In genomic region chr14:36294543-36294942, GRCh38 we compare ENCODE assay signal across 18 cellular contexts. TPM values are rescaled to one million over a fixed set of nuclear protein-coding genes. Genes with fewer than 3 reads are reported as not detected.
DNase-seq lines count a peak whose midpoint lies in the region; ATAC-seq, FAIRE-seq and TF ChIP-seq lines count a peak whose summit lies in the region.
"Had no signal": no experiment of that assay in that cellular context is flagged by ENCODE, and none has a peak within 500 bp of the region (broad histone marks: within the 10 kb centered on the region; RNA-seq: fewer than 3 reads in every experiment).

No MANE protein-coding gene starts in this region.

- H4K20me1 ChIP-seq in BLaER1 treated with 17β-estradiol and CSF1 and Interleukin-3, amounts not matched to agents 10 nM and 100 nM: no peaks in the 10 kb centered on the region
- no peaks in the 10 kb centered on the region for H4K20me1 ChIP-seq in GM12878 (ENCODE audit: control insufficient read depth, insufficient read depth)
- H4K20me1 ChIP-seq: BLaER1 had no signal

- DNase-seq in A549 (ENCODE audit: low read depth in 1 of 2, low spot score in 1 of 2) (no peak), GM12878 (ENCODE audit: low read depth, low spot score) (no peak), RWPE1 (ENCODE audit: low spot score) (no peak), HFFc6 (no peak)
- no peak for DNase-seq in activated CD4-positive, alpha-beta T cell treated with anti-CD3 and anti-CD28 coated beads, Interleukin-2, amount 50 U/mL, for 48 hours
- DNase-seq: 8988T; Caco-2; Calu3; CD4-positive, alpha-beta T cell; CD8-positive, alpha-beta T cell; DMS79 treated with DMSO at 0.1 percent for 48 hours had no signal

- in situ Hi-C loops in GM12878 (cut with MboI): no loop called here

- H3K27me3 Mint-ChIP-seq in HFFc6 (ENCODE audit: insufficient read depth): no peaks in the 10 kb centered on the region; the same call in none of the 2 replicates
- H3K27me3 Mint-ChIP-seq: B cell; CD4-positive, alpha-beta T cell had no signal

- H3K4me3 Mint-ChIP-seq in HFFc6: no peak overlapping the region
- H3K4me3 Mint-ChIP-seq: B cell; CD4-positive, alpha-beta T cell; CD8-positive, alpha-beta T cell had no signal

- POLR2A ChIA-PET in A549 (lab: Yijun Ruan, JAX): no interaction called here
- POLR2A ChIA-PET in GM12878 (lab: Charles Lee): no interaction called here
- POLR2A ChIA-PET in RWPE1 (lab: Yijun Ruan, JAX; ENCODE audit: low non-redundant PET): interaction anchor here (0.6 kb wide), 1 partner anchor 74 kb away, joined by 4 read pairs; no protein-coding TSS in a partner anchor

- BruUV-seq in GM12878 (replicated peaks; lab: Mats Ljungman, UMichigan): no TSS peak

- FAIRE-seq in A549 (lab: Jason Lieb, UNC): peak; percentile 32
- FAIRE-seq in GM12878 (lab: Jason Lieb, UNC): no peak
- FAIRE-seq: D721Med, GM12892, GM18507 had no signal

- no peak for TF ChIP-seq POLR2A in A549 (IDR thresholded peaks at IDR 0.05; ENCODE audit: low read length)
- TF ChIP-seq POLR2A in GM12878 (IDR thresholded peaks at IDR 0.05; ENCODE audit: low read depth, low read length): no peak

- H3K27ac ChIP-seq in A549 (no peak overlapping the region), GM12878 (ENCODE audit: control insufficient read depth, insufficient read depth) (no peak overlapping the region), RWPE1 (no peak overlapping the region)
- H3K27ac ChIP-seq in BLaER1 treated with 17β-estradiol and CSF1 and Interleukin-3, amounts not matched to agents 10 nM and 100 nM: peak overlapping the region in 9 of 11 experiments; percentile 68 to 96 (median 89); a peak in 19 of 22 replicates
- H3K27ac ChIP-seq: BLaER1, C4-2B had no signal

- SMC1A ChIA-PET in GM12878 (lab: Charles Lee; ENCODE audit: uncharacterized antibody, unreplicated experiment): interaction anchor here (0.6 to 1.9 kb wide), 3 partner anchors 20 to 434 kb away, joined by 3 to 6 read pairs (median 3); no protein-coding TSS in a partner anchor

- H3K9ac ChIP-seq in BLaER1 treated with 17β-estradiol and CSF1 and Interleukin-3, amounts not matched to agents 10 nM and 100 nM: peak overlapping the region in 7 of 11 experiments; percentile 60 to 78 (median 71); a peak in 8 of 22 replicates
- H3K9ac ChIP-seq in GM12878 (ENCODE audit: control insufficient read depth, insufficient read depth, low read length): no peak overlapping the region
- H3K9ac ChIP-seq: BLaER1 had no signal

- peaks cover 39% of the 10 kb centered on the region for H3K36me3 Mint-ChIP-seq in HFFc6 (ENCODE audit: low read depth)

- peaks cover 8% of the 10 kb centered on the region; the same call in 1 of the 2 replicates for H3K4me1 Mint-ChIP-seq in HFFc6 (ENCODE audit: low read depth)
- H3K4me1 Mint-ChIP-seq: B cell had no signal

- intact Hi-C loops in GM12878 (cut with micrococcal nuclease; ENCODE audit: unreplicated experiment): no loop called here

- no peaks in the 10 kb centered on the region for H3K9me3 Mint-ChIP-seq in HFFc6
- H3K9me3 Mint-ChIP-seq: CD4-positive, alpha-beta T cell; CD8-positive, alpha-beta T cell had no signal

- RAD21 ChIA-PET in GM12878 (lab: Charles Lee; ENCODE audit: unreplicated experiment): no interaction called here

- TF ChIP-seq CTCF in A549 (IDR thresholded peaks at IDR 0.05) (no peak), GM12878 (IDR thresholded peaks at IDR 0.05 in 2 of 3, conservative IDR thresholded peaks at IDR 0.05 in 1 of 3; ENCODE audit: control insufficient read depth in 2 of 3, extremely low read depth in 1 of 3, insufficient read depth in 1 of 3, low read depth in 3 of 3, low read length in 3 of 3) (no peak), RWPE1 (conservative IDR thresholded peaks at IDR 0.05; ENCODE audit: low read depth) (no peak), HFFc6 (IDR thresholded peaks at IDR 0.05) (no peak)

- CTCF ChIA-PET in A549 (lab: Yijun Ruan, JAX): interaction anchor here (0.7 to 1.5 kb wide), 4 partner anchors 10 to 411 kb away, joined by 3 to 4 read pairs (median 3); no protein-coding TSS in a partner anchor
- CTCF ChIA-PET in GM12878 (lab: Yijun Ruan, JAX): interaction anchor here (0.9 kb wide), 1 partner anchor 26 kb away, joined by 3 read pairs; the partner anchor contains the start of gene MBIP
- CTCF ChIA-PET in RWPE1 (lab: Yijun Ruan, JAX): no interaction called here

- H3K4me1 ChIP-seq in A549 (no peaks in the 10 kb centered on the region), GM12878 (ENCODE audit: control insufficient read depth, insufficient read depth, low read length) (no peaks in the 10 kb centered on the region)
- peaks cover 4 to 75% (median 56%) of the 10 kb centered on the region in 10 experiments; a peak in 18 of 20 replicates for H3K4me1 ChIP-seq in BLaER1 treated with 17β-estradiol and CSF1 and Interleukin-3, amounts not matched to agents 10 nM and 100 nM
- H3K4me1 ChIP-seq: BLaER1 had no signal

- H3K36me3 ChIP-seq in BLaER1 treated with 17β-estradiol and CSF1 and Interleukin-3, amounts not matched to agents 10 nM and 100 nM: peaks cover 33 to 43% (median 40%) of the 10 kb centered on the region in 11 experiments
- H3K36me3 ChIP-seq in GM12878 (ENCODE audit: control insufficient read depth in 2 of 2, insufficient read depth in 2 of 2, low read length in 1 of 2): peaks cover 0 to 5% of the 10 kb centered on the region in 2 experiments; a peak in 1 of 4 replicates

- H3K27me3 ChIP-seq in BLaER1 treated with 17β-estradiol and CSF1 and Interleukin-3, amounts not matched to agents 10 nM and 100 nM: no peaks in the 10 kb centered on the region
- no peaks in the 10 kb centered on the region for H3K27me3 ChIP-seq in GM12878 (replicated peaks in 1 of 2; ENCODE audit: control insufficient read depth in 2 of 2, insufficient read depth in 2 of 2, low read length in 1 of 2)
- H3K27me3 ChIP-seq: BLaER1 had no signal

- H3K4me2 ChIP-seq in A549 (no peak overlapping the region), GM12878 (ENCODE audit: control insufficient read depth, insufficient read depth) (no peak overlapping the region)
- H3K4me2 ChIP-seq in BLaER1 treated with 17β-estradiol and CSF1 and Interleukin-3, amounts not matched to agents 10 nM and 100 nM: peak overlapping the region in 7 of 11 experiments; percentile 55 to 79 (median 67); a peak in 12 of 22 replicates
- H3K4me2 ChIP-seq: BLaER1 had no signal

- no peak overlapping the region for H3K27ac Mint-ChIP-seq in HFFc6
- H3K27ac Mint-ChIP-seq: B cell; CD4-positive, alpha-beta T cell; CD8-positive, alpha-beta T cell had no signal

- H3K79me2 ChIP-seq in GM12878 (ENCODE audit: control insufficient read depth, insufficient read depth, low read length): no peaks in the 10 kb centered on the region

- H2AFZ ChIP-seq in GM12878 (ENCODE audit: control insufficient read depth, low read depth, low read length): no peak overlapping the region

- WGBS in A549 (ENCODE audit: missing lambda C conversion rate): 96% methylated on average over 4 of the region's 4 CpGs
- 98% methylated on average over 4 of the region's 4 CpGs for WGBS in GM12878 (ENCODE audit: insufficient coverage, insufficient replicate concordance, low lambda C conversion rate, missing lambda C conversion rate)

- ATAC-seq in A549: no peak
- ATAC-seq in GM12878: no peak
- ATAC-seq: CD8-positive, alpha-beta T cell had no signal

- TF ChIP-seq RAD21 in A549 (conservative IDR thresholded peaks at IDR 0.05 in 1 of 2, IDR thresholded peaks at IDR 0.05 in 1 of 2) (no peak), GM12878 (IDR thresholded peaks at IDR 0.05; ENCODE audit: insufficient read depth, low read depth, low read length) (no peak)

- TF ChIP-seq EP300 in A549 (IDR thresholded peaks at IDR 0.05) (no peak), GM12878 (IDR thresholded peaks at IDR 0.05; ENCODE audit: borderline replicate concordance in 1 of 2, control insufficient read depth in 1 of 2, low read depth in 2 of 2, low read length in 2 of 2) (no peak)

- H3K9me3 ChIP-seq in A549: no peaks in the 10 kb centered on the region
- peaks cover 0 to 16% (median 0%) of the 10 kb centered on the region in 11 experiments; a peak in 6 of 22 replicates for H3K9me3 ChIP-seq in BLaER1 treated with 17β-estradiol and CSF1 and Interleukin-3, amounts not matched to agents 10 nM and 100 nM (replicated peaks in 1 of 11)
- H3K9me3 ChIP-seq in GM12878 (replicated peaks; ENCODE audit: control insufficient read depth, insufficient read depth, low read length): no peaks in the 10 kb centered on the region
- H3K9me3 ChIP-seq: BLaER1, Caco-2 had no signal

- H3K4me3 ChIP-seq in A549: no peak overlapping the region
- H3K4me3 ChIP-seq in BLaER1 treated with 17β-estradiol and CSF1 and Interleukin-3, amounts not matched to agents 10 nM and 100 nM: no peak overlapping the region
- H3K4me3 ChIP-seq in GM12878: no peak overlapping the region
- H3K4me3 ChIP-seq: BLaER1 had no signal

TF ChIP-seq in A549, 52 proteins besides CTCF, POLR2A, EP300 and RAD21 (continues in another document):
- peak; percentile 1 for TF ChIP-seq MAFK (IDR thresholded peaks at IDR 0.05; ENCODE audit: partially characterized antibody)

TF ChIP-seq in GM12878, 131 proteins besides CTCF, POLR2A, EP300 and RAD21 (continues in another document):
- TF ChIP-seq RCOR1 (conservative IDR thresholded peaks at IDR 0.05; ENCODE audit: low read depth, low read length) (no peak), SUZ12 (IDR thresholded peaks at IDR 0.05; ENCODE audit: unreplicated experiment) (no peak)

RNA-seq across cellular contexts. Expression of gene MBIP, which starts 25.9 kb away (rescaled TPM):
- polyA plus RNA-seq in A549 (2011; rRNA removed) (24.3 and 33.1 TPM in 2 replicates), A549 (2017; fragmentation: RNase III; extraction: RNeasy Plus Mini Kit Qiagen cat#74134 plus additional on column Dnase treatment) (16.5 to 17.4 TPM (median 17.0 TPM) in 3 replicates), GM12878 (2011; rRNA removed) (33.7 and 56.7 TPM in 2 replicates), GM12878 (2014; fragmentation: Illumina TruSeq; extraction: Trizol) (36.4 and 46.9 TPM in 2 replicates), GM12878 (2014; fragmentation: Nextera tagmentation; extraction: Ambion mirVana) (10 to 100 TPM; 31.3 to 43.5 TPM), GM12878 (2014; rRNA removed) (19.2 and 21.6 TPM in 2 replicates), GM12878 (2016; fragmentation: Nextera tagmentation; extraction: Ambion mirVana) (10 to 100 TPM; 33.0 to 35.8 TPM)
- polyA plus RNA-seq in A549 (2012; cell fraction: cytosol; rRNA removed): 10.0 and 10.7 TPM in 2 replicates
- polyA plus RNA-seq in A549 (2012; cell fraction: nucleus; rRNA removed): 6.1 and 7.5 TPM in 2 replicates
- polyA minus RNA-seq in A549 (2011; rRNA and poly(A)+ RNA removed): 10.9 and 13.0 TPM in 2 replicates
- 41.6 and 43.2 TPM in 2 replicates for total RNA-seq in GM12878 (2013; cell fraction: nucleolus; rRNA removed)
- total RNA-seq in GM12878 (2014; rRNA removed) (8.1 and 9.0 TPM in 2 replicates), GM12878 (2014; rRNA removed; fragmentation: Illumina TruSeq; extraction: Trizol) (17.4 and 20.1 TPM in 2 replicates), GM12878 (2021) (17.5 and 21.5 TPM in 2 replicates)
- polyA plus RNA-seq in GM12878 (2011; ENCODE audit: low read depth): 10.4 TPM
- polyA plus RNA-seq in GM12878 (2011; cell fraction: cytosol; rRNA removed): 12.8 and 14.7 TPM in 2 replicates
- 21.7 and 30.6 TPM in 2 replicates for polyA plus RNA-seq in GM12878 (2011; cell fraction: nucleus; rRNA removed)
- 20.7 and 21.4 TPM in 2 replicates for polyA plus RNA-seq in GM12878 (2012)
- polyA minus RNA-seq in GM12878 (2011; rRNA and poly(A)+ RNA removed): 17.1 and 23.0 TPM in 2 replicates
- 7.6 and 9.1 TPM in 2 replicates for polyA minus RNA-seq in GM12878 (2011; cell fraction: cytosol; rRNA and poly(A)+ RNA removed)
- polyA minus RNA-seq in GM12878 (2011; cell fraction: nucleus; rRNA and poly(A)+ RNA removed): 29.9 and 30.5 TPM in 2 replicates
- total RNA-seq in HFFc6 (2021; fragmentation: NEBNext Ultra II Directional; extraction: Animal tissue kit (Norgen Biotek cat#: 25700)): 10 to 100 TPM; 18.5 to 24.5 (median 21.8) TPM

Comparison
In these comparisons a context has a peak if more than half of its experiments do, and no peak if none do; other contexts are left out.
1. H3K27ac ChIP-seq: peak in BLaER1 treated with 17β-estradiol and CSF1 and Interleukin-3, amounts not matched to agents 10 nM and 100 nM (9 of 11); none in A549 (0 of 2), GM12878 (single experiment) and RWPE1 (single experiment).
2. H3K4me2 ChIP-seq: peak in BLaER1 treated with 17β-estradiol and CSF1 and Interleukin-3, amounts not matched to agents 10 nM and 100 nM (7 of 11); none in A549 (single experiment) and GM12878 (single experiment).